Comparison of ENCODE assay signal across 13 cellular contexts in genomic region chr6:71444222-71444621, GRCh38.
DNase-seq lines count a peak whose midpoint lies in the region; ATAC-seq, FAIRE-seq and TF ChIP-seq lines count a peak whose summit lies in the region.
"Had no signal": no experiment of that assay in that cellular context is flagged by ENCODE, and none has a peak within 500 bp of the region (broad histone marks: within the 10 kb centered on the region; RNA-seq: fewer than 3 reads in every experiment).

No MANE protein-coding gene starts in this region.

- intact Hi-C loops in psoas muscle (cut with DNase I), result loop anchor here (5.0 kb wide), 2 partner anchors 57 to 62 kb away; no protein-coding TSS in a partner anchor

- peak; percentile 37 for TF ChIP-seq CTCF in psoas muscle (IDR thresholded peaks at IDR 0.05)

- 58 to 72% (median 59%) methylated on average over 4 of the region's 4 CpGs for WGBS in psoas muscle, 3 donors

- H3K9me3 ChIP-seq in psoas muscle, result no peaks in the 10 kb centered on the region

- no peaks in the 10 kb centered on the region for H3K36me3 ChIP-seq in psoas muscle (ENCODE audit: insufficient read depth in 1 of 2, low read depth in 1 of 2)

- no peak overlapping the region for H3K27ac ChIP-seq in psoas muscle

- FAIRE-seq in RCC 7860 (lab: Jason Lieb, UNC) (peak; percentile 63), frontal cortex (lab: Jason Lieb, UNC) (peak; percentile 58)
- FAIRE-seq: GM12892, TTC549 had no signal

- DNase-seq in NCI-H1105 treated with DMSO at 0.1 percent for 48 hours (lab: John Stamatoyannopoulos, UW), result peak; percentile 16
- DNase-seq in NCI-H1105 (lab: John Stamatoyannopoulos, UW), result no peak
- DNase-seq in RCC 7860 (ENCODE audit: low spot score), result peak; percentile 25
- DNase-seq in frontal cortex (ENCODE audit: low spot score in 2 of 2), result peak in 1 of 2 donors; percentile 13
- DNase-seq in psoas muscle, result no peak
- DNase-seq in MV-4-11 (lab: John Stamatoyannopoulos, UW), result no peak
- DNase-seq: DMS79, H9, NCI-H1694 had no signal

- H3K27me3 ChIP-seq in psoas muscle (ENCODE audit: insufficient read depth in 3 of 3, low read length in 2 of 3), result no peaks in the 10 kb centered on the region

- H3K4me1 ChIP-seq in psoas muscle, result no peaks in the 10 kb centered on the region

- H3K4me3 ChIP-seq in psoas muscle, result no peak overlapping the region

- ATAC-seq in psoas muscle, result peak in 3 of 4 donors; percentile 47 to 87 (median 73)
- no peak for ATAC-seq in HG03460 (IDR thresholded peaks at IDR 0.05; ENCODE audit: unreplicated experiment)
- ATAC-seq in HG03045 (IDR thresholded peaks at IDR 0.05; ENCODE audit: unreplicated experiment), result no peak

Comparison
In these comparisons a context has a peak if more than half of its experiments do, and no peak if none do; other contexts are left out.
1. DNase-seq: peak in NCI-H1105 treated with DMSO at 0.1 percent for 48 hours (single experiment) and RCC 7860 (single experiment); none in NCI-H1105 (single experiment), psoas muscle (0 of 2) and MV-4-11 (single experiment).
2. ATAC-seq: peak in psoas muscle (3 of 4); none in HG03460 (single experiment) and HG03045 (single experiment).